22 cellular contexts compared by ENCODE assay signal in the genomic region with DNA sequence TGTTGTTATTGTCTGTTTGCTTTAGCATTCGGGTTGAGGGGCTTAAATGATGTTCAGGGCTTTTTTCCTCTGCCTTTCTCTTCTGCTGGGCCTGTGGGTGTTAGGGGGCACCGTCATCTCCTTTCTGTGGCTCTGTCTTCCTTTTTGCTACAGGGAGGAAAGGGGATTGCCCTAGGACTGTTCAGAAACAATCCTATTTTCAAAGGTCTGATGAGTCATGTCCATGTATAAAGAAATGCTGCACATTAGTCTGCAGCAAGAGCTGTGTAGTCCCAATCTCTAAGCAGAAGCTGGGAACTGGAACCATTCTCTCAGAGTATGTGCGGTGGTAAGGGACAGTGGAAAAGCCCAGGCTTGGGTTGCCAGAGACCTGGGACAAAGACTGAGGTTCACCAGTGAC.
"Had no signal": no experiment of that assay in that cellular context is flagged by ENCODE, and none has a peak within 500 bp of the region (broad histone marks: within the 10 kb centered on the region; RNA-seq: fewer than 3 reads in every experiment).

No MANE protein-coding gene starts in this region.

- H3K36me3 ChIP-seq: cardiac muscle cell, gastroesophageal sphincter, heart right ventricle, lower lobe of right lung, pancreas, upper lobe of right lung had no signal

- H3K4me3 ChIP-seq: cardiac muscle cell, dorsolateral prefrontal cortex, gastroesophageal sphincter, heart right ventricle, lower lobe of right lung, pancreas, testis, upper lobe of right lung had no signal

- H3K27ac ChIP-seq: cardiac muscle cell, dorsolateral prefrontal cortex, gastroesophageal sphincter, heart right ventricle, lower lobe of right lung, pancreas, testis, upper lobe of right lung had no signal

- H3K9me3 ChIP-seq: gastroesophageal sphincter, heart right ventricle, lower lobe of right lung, pancreas, testis, upper lobe of right lung had no signal

- FAIRE-seq: pancreas had no signal

- DNase-seq: activated CD4-positive, alpha-beta memory T cell treated with anti-CD3 and anti-CD28 coated beads, Interleukin-2, amount 10 ng/mL, durations not matched to agents 7 days and 5 days; activated CD4-positive, alpha-beta T cell treated with anti-CD3 and anti-CD28 coated beads for 36 hours; activated CD8-positive, alpha-beta memory T cell treated with anti-CD3 and anti-CD28 coated beads, Interleukin-2, amount 50 U/mL, for 4 hours; activated gamma-delta T cell treated with Interleukin-2 at 50 U/mL for 16 hours; activated naive CD8-positive, alpha-beta T cell treated with anti-CD3 and anti-CD28 coated beads, Interleukin-2, amount 10 ng/mL, durations not matched to agents 7 days and 5 days; activated T-cell treated with anti-CD3 and anti-CD28 coated beads, Interleukin-2, amount 50 U/mL, for 48 hours; aorta; dorsolateral prefrontal cortex; endodermal cell; erythroblast; heart right ventricle; left colon; lower lobe of right lung; midbrain; pancreas; stimulated activated CD4-positive, alpha-beta T cell treated with anti-CD3 and anti-CD28 coated beads, Interleukin-2, amount 100 ng/mL, for 48 hours; stimulated activated naive CD4-positive, alpha-beta T cell treated with Interleukin-2 at 50 U/mL for 16 hours; T-helper 17 cell; testis; upper lobe of right lung had no signal

- ATAC-seq: activated CD4-positive, alpha-beta T cell treated with anti-CD3 and anti-CD28 coated beads for 36 hours; gastroesophageal sphincter; heart right ventricle; left colon; lower lobe of right lung; pancreas; T-helper 17 cell; upper lobe of right lung had no signal

- H3K4me1 ChIP-seq: gastroesophageal sphincter, heart right ventricle, lower lobe of right lung, pancreas, testis, upper lobe of right lung had no signal

- H3K27me3 ChIP-seq: cardiac muscle cell, gastroesophageal sphincter, pancreas, testis had no signal
